ENCODE assay signal across 8 cellular contexts in genomic region chr6:30450908-30451818, GRCh38. TPM values are rescaled to one million over a fixed set of nuclear protein-coding genes. Genes with fewer than 3 reads are reported as not detected.
DNase-seq lines count a peak whose midpoint lies in the region; TF ChIP-seq lines count a peak whose summit lies in the region.

No MANE protein-coding gene starts in this region.

- H3K4me3 Mint-ChIP-seq in dendritic cell treated with granulocyte-macrophage colony-stimulating factor and Interleukin-4, amounts not matched to agents 40 ng/mL and 50 ng/mL, for 4 days, result peak overlapping the region; percentile 55

- in situ Hi-C loops in HAP-1 (cut with MboI; ENCODE audit: low sequenced_read_pairs), result no loop called here

- H3K27ac ChIP-seq in muscle layer of duodenum (ENCODE audit: low read length), result no peak overlapping the region
- H3K27ac ChIP-seq in thyroid gland, result no peak overlapping the region
- H3K27ac ChIP-seq in ascending aorta, result no peak overlapping the region

- WGBS in thyroid gland, 2 donors, result 8 to 11% methylated on average over 30 to 41 of the region's 52 CpGs

- peaks cover 63% of the 10 kb centered on the region for H3K4me1 Mint-ChIP-seq in dendritic cell treated with granulocyte-macrophage colony-stimulating factor and Interleukin-4, amounts not matched to agents 40 ng/mL and 50 ng/mL, for 4 days (ENCODE audit: low read depth)

- peaks cover 87% of the 10 kb centered on the region for H3K27me3 Mint-ChIP-seq in dendritic cell treated with granulocyte-macrophage colony-stimulating factor and Interleukin-4, amounts not matched to agents 40 ng/mL and 50 ng/mL, for 4 days

- no peaks in the 10 kb centered on the region for H3K9me3 Mint-ChIP-seq in dendritic cell treated with granulocyte-macrophage colony-stimulating factor and Interleukin-4, amounts not matched to agents 40 ng/mL and 50 ng/mL, for 4 days

- peak overlapping the region; percentile 39 for H3K27ac Mint-ChIP-seq in dendritic cell treated with granulocyte-macrophage colony-stimulating factor and Interleukin-4, amounts not matched to agents 40 ng/mL and 50 ng/mL, for 4 days

- no peak for TF ChIP-seq CTCF in thyroid gland (IDR thresholded peaks at IDR 0.05)
- no peak for TF ChIP-seq CTCF in ascending aorta (IDR thresholded peaks at IDR 0.05)

- intact Hi-C loops in dendritic cell treated with granulocyte-macrophage colony-stimulating factor and Interleukin-4, amounts not matched to agents 40 ng/mL and 50 ng/mL, for 4 days (cut with micrococcal nuclease), result loop anchor here (5.0 kb wide), 1 partner anchor 94 kb away; no protein-coding TSS in a partner anchor
- intact Hi-C loops in thyroid gland (cut with DNase I) (no loop called here), ascending aorta (cut with DNase I) (no loop called here)

- peaks cover 79% of the 10 kb centered on the region for H3K27me3 ChIP-seq in muscle layer of duodenum (ENCODE audit: low read depth, low read length)
- peaks cover 22% of the 10 kb centered on the region for H3K27me3 ChIP-seq in thyroid gland
- peaks cover 60% of the 10 kb centered on the region for H3K27me3 ChIP-seq in HAP-1 (ENCODE audit: low read depth)
- H3K27me3 ChIP-seq in ascending aorta, result peaks cover 9% of the 10 kb centered on the region

- H3K4me1 ChIP-seq in muscle layer of duodenum (ENCODE audit: control insufficient read depth in 1 of 2, insufficient read depth in 2 of 2, low read length in 2 of 2) (peaks cover 0 to 4% of the 10 kb centered on the region in 2 donors), thyroid gland (peaks cover 7 to 9% of the 10 kb centered on the region in 2 donors), HAP-1 (no peaks in the 10 kb centered on the region), ascending aorta (peaks cover 0 to 9% of the 10 kb centered on the region in 2 donors)

- TF ChIP-seq POLR2A in thyroid gland (IDR thresholded peaks at IDR 0.05), result no peak

- DNase-seq in activated gamma-delta T cell treated with Interleukin-2 at 50 U/mL for 16 hours, result peak; percentile 46
- no peak for DNase-seq in activated gamma-delta T cell (lab: John Stamatoyannopoulos, UW)
- peak; percentile 37 for DNase-seq in UCSD-AML1 (lab: John Stamatoyannopoulos, UW; ENCODE audit: unreplicated experiment)
- DNase-seq in thyroid gland, result peak; percentile 25 to 35
- DNase-seq in HAP-1 (ENCODE audit: low spot score in 2 of 2), result no peak
- DNase-seq in ascending aorta (ENCODE audit: low spot score in 2 of 2), result no peak

- no peaks in the 10 kb centered on the region for H3K9me3 ChIP-seq in muscle layer of duodenum (ENCODE audit: control insufficient read depth in 1 of 2, low read length in 2 of 2)
- no peaks in the 10 kb centered on the region for H3K9me3 ChIP-seq in thyroid gland
- no peaks in the 10 kb centered on the region for H3K9me3 ChIP-seq in HAP-1
- H3K9me3 ChIP-seq in ascending aorta, result no peaks in the 10 kb centered on the region

- H3K36me3 ChIP-seq in muscle layer of duodenum (ENCODE audit: control insufficient read depth in 1 of 2, insufficient read depth in 2 of 2, low read length in 2 of 2), result no peaks in the 10 kb centered on the region
- H3K36me3 ChIP-seq in thyroid gland, result no peaks in the 10 kb centered on the region
- H3K36me3 ChIP-seq in HAP-1 (replicated peaks), result no peaks in the 10 kb centered on the region
- H3K36me3 ChIP-seq in ascending aorta, result no peaks in the 10 kb centered on the region

- H3K36me3 Mint-ChIP-seq in dendritic cell treated with granulocyte-macrophage colony-stimulating factor and Interleukin-4, amounts not matched to agents 40 ng/mL and 50 ng/mL, for 4 days (ENCODE audit: low read depth), result no peaks in the 10 kb centered on the region

- H3K4me3 ChIP-seq in muscle layer of duodenum (ENCODE audit: low read depth in 1 of 2, low read length in 2 of 2), result peak overlapping the region; percentile 22 to 40
- no peak overlapping the region for H3K4me3 ChIP-seq in thyroid gland (replicated peaks in 1 of 3)
- no peak overlapping the region for H3K4me3 ChIP-seq in HAP-1
- H3K4me3 ChIP-seq in ascending aorta, result peak overlapping the region in 1 of 2 donors; percentile 36

RNA-seq across cellular contexts. Expression of gene HLA-E, which starts 38.1 kb away (rescaled TPM):
- total RNA-seq in thyroid gland (100 to 1,000 TPM; 382 to 717 (median 457) TPM), ascending aorta (896 TPM)

Comparison
In these comparisons a context has a peak if more than half of its experiments do, and no peak if none do; other contexts are left out.
1. DNase-seq: peak in activated gamma-delta T cell treated with Interleukin-2 at 50 U/mL for 16 hours (single experiment), UCSD-AML1 (single experiment) and thyroid gland (2 of 2); none in activated gamma-delta T cell (single experiment), HAP-1 (0 of 2) and ascending aorta (0 of 2).
2. H3K4me3 ChIP-seq: peak in muscle layer of duodenum (2 of 2); none in thyroid gland (0 of 3) and HAP-1 (single experiment).